2 cellular contexts compared by ENCODE assay signal in the genomic region with DNA sequence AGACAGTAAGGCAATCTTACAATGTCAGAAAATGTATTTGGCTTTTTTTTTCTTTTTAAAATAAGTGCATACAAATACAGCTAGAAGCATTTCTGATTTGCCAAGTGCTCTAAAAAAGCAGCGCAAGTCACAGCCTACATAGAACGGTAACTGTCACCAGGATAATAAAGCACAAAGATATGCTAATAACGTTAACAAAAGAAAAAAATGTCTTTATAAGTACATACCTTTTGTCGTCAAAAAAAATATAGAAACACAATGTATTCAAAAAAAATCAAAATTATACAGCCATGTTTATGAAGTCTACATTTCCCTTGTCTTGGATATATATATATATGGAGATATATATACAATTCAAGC.
TF ChIP-seq lines count a peak whose summit lies in the region.

No MANE protein-coding gene starts in this region.

TF ChIP-seq in SK-N-SH, 30 proteins besides CTCF, POLR2A, EP300 and RAD21 (continued from another document):
- TF ChIP-seq, protein P1, sequence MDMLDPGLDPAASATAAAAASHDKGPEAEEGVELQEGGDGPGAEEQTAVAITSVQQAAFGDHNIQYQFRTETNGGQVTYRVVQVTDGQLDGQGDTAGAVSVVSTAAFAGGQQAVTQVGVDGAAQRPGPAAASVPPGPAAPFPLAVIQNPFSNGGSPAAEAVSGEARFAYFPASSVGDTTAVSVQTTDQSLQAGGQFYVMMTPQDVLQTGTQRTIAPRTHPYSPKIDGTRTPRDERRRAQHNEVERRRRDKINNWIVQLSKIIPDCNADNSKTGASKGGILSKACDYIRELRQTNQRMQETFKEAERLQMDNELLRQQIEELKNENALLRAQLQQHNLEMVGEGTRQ (IDR thresholded peaks at IDR 0.05; ENCODE audit: borderline replicate concordance, low read depth, low read length) = no peak
- TF ChIP-seq EZH2phosphoT487 (IDR thresholded peaks at IDR 0.05; ENCODE audit: borderline replicate concordance, low read depth) = no peak
- no peak for TF ChIP-seq TAF1 (IDR thresholded peaks at IDR 0.05; ENCODE audit: borderline replicate concordance, low read depth, low read length)

TF ChIP-seq in SK-N-SH treated with all-trans-retinoic acid at 6 μM for 48 hours, 23 proteins besides CTCF, POLR2A, EP300 and RAD21 (continued from another document):
- TF ChIP-seq, protein P2, sequence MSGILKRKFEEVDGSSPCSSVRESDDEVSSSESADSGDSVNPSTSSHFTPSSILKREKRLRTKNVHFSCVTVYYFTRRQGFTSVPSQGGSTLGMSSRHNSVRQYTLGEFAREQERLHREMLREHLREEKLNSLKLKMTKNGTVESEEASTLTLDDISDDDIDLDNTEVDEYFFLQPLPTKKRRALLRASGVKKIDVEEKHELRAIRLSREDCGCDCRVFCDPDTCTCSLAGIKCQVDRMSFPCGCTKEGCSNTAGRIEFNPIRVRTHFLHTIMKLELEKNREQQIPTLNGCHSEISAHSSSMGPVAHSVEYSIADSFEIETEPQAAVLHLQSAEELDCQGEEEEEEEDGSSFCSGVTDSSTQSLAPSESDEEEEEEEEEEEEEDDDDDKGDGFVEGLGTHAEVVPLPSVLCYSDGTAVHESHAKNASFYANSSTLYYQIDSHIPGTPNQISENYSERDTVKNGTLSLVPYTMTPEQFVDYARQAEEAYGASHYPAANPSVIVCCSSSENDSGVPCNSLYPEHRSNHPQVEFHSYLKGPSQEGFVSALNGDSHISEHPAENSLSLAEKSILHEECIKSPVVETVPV (CRISPR knock-in tag; IDR thresholded peaks at IDR 0.05) = no peak
- TF ChIP-seq ARNTL (CRISPR knock-in tag; IDR thresholded peaks at IDR 0.05; ENCODE audit: borderline replicate concordance, low read depth) = no peak
